In the genomic region with DNA sequence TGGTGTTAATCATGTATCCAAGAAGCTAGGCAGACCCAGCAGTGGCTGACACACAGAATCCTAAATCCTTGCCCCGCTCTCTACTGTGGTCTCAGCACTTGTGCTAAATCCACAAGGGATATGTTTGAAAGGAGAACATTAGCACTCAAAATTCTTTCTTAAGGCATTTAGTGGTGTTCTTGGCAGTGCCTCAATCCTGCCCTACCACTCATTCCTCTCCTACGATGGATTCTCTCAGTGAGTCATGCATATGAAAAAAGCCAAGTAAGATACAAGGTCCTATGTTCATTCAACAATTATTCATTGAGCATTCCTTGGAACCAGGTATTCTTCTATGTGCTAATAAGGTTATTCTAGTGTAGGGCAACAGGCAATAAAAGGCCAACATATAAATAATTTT, we compare ENCODE assay signal across 19 cellular contexts. TPM values are rescaled to one million over a fixed set of nuclear protein-coding genes. Genes with fewer than 3 reads are reported as not detected.
A peak's percentile ranks its signal among the peaks of the same experiment; 100 is the strongest.
DNase-seq lines count a peak whose midpoint lies in the region; ATAC-seq and TF ChIP-seq lines count a peak whose summit lies in the region.
"Had no signal": no experiment of that assay in that cellular context is flagged by ENCODE, and none has a peak within 500 bp of the region (broad histone marks: within the 10 kb centered on the region; RNA-seq: fewer than 3 reads in every experiment).

No MANE protein-coding gene starts in this region.

- H2AFZ ChIP-seq in PC-3 (ENCODE audit: low read length), result no peak overlapping the region
- no peak overlapping the region for H2AFZ ChIP-seq in mesenchymal stem cell (ENCODE audit: low read depth, low read length)

- peaks cover 3% of the 10 kb centered on the region for H3K36me3 Mint-ChIP-seq in effector memory CD8-positive, alpha-beta T cell (ENCODE audit: insufficient read depth)

- no peaks in the 10 kb centered on the region for H3K9me3 Mint-ChIP-seq in effector memory CD8-positive, alpha-beta T cell
- H3K9me3 Mint-ChIP-seq: immature natural killer cell had no signal

- no TSS peak for BruUV-seq in PC-3 (replicated peaks; lab: Mats Ljungman, UMichigan)

- H3K4me1 ChIP-seq in PC-3 (ENCODE audit: insufficient read depth, low read length) (peaks cover 16% of the 10 kb centered on the region), mesenchymal stem cell (ENCODE audit: control insufficient read depth, insufficient read depth, low read depth, low read length) (peaks cover 10% of the 10 kb centered on the region)

- no peak overlapping the region for H3K18ac ChIP-seq in mesenchymal stem cell (ENCODE audit: low read depth in 1 of 2, low read length in 2 of 2)

- POLR2A ChIA-PET in PC-3 (lab: Charles Lee; ENCODE audit: unreplicated experiment), result no interaction called here

- H3K4me3 Mint-ChIP-seq in effector memory CD8-positive, alpha-beta T cell, result no peak overlapping the region
- H3K4me3 Mint-ChIP-seq: immature natural killer cell had no signal

- no peak overlapping the region for H3K4me2 ChIP-seq in PC-3 (ENCODE audit: low read length)
- H3K4me2 ChIP-seq in mesenchymal stem cell (ENCODE audit: low read length, poor library complexity, severe bottlenecking), result no peak overlapping the region

- no peak overlapping the region for H3K4ac ChIP-seq in mesenchymal stem cell (ENCODE audit: low read depth in 1 of 2, low read length in 2 of 2)

- H3K4me3 ChIP-seq in AG10803 (ENCODE audit: low read length), result no peak overlapping the region
- no peak overlapping the region for H3K4me3 ChIP-seq in PC-3 (ENCODE audit: low read length)
- no peak overlapping the region for H3K4me3 ChIP-seq in mesenchymal stem cell (ENCODE audit: insufficient read depth in 1 of 2, low read depth in 1 of 2, low read length in 2 of 2)
- H3K4me3 ChIP-seq: mucosa of descending colon, SK-N-MC had no signal

- no peaks in the 10 kb centered on the region for H3K79me2 ChIP-seq in PC-3 (ENCODE audit: low read length)

- H3F3A ChIP-seq in PC-3 (ENCODE audit: low read length, unreplicated experiment), result no peaks in the 10 kb centered on the region

- H3K27me3 ChIP-seq in PC-3 (ENCODE audit: low read length) (no peaks in the 10 kb centered on the region), mesenchymal stem cell (ENCODE audit: control insufficient read depth in 1 of 2, insufficient read depth in 1 of 2, low read length in 2 of 2) (no peaks in the 10 kb centered on the region)
- H3K27me3 ChIP-seq: BE2C, gastrocnemius medialis had no signal

- DNase-seq in AG10803 (ENCODE audit: low read depth) (peak; percentile 88), PC-3 (peak; percentile 49), epidermal melanocyte (ENCODE audit: insufficient read length, low spot score) (peak; percentile 70), mesenchymal stem cell (peak; percentile 13), NCI-H128 (lab: John Stamatoyannopoulos, UW; ENCODE audit: unreplicated experiment) (no peak), NCI-H1694 (lab: John Stamatoyannopoulos, UW) (no peak), NCI-H1092 (lab: John Stamatoyannopoulos, UW) (no peak)
- DNase-seq in effector memory CD8-positive, alpha-beta T cell, result no peak
- DNase-seq: activated naive CD4-positive, alpha-beta T cell treated with Interleukin-2 at 50 U/mL for 16 hours; BE2C; cerebellar nuclear complex; DMS153; gastrocnemius medialis; immature natural killer cell; mucosa of descending colon; NCI-H2171 treated with DMSO at 0.1 percent for 48 hours; posterior cingulate gyrus; stimulated activated CD4-positive, alpha-beta T cell treated with anti-CD3 and anti-CD28 coated beads, Interleukin-15, amount 100 ng/mL, for 24 hours had no signal

- no peak overlapping the region for H3K14ac ChIP-seq in mesenchymal stem cell (ENCODE audit: low read length in 2 of 2)

- H3K36me3 ChIP-seq in PC-3 (ENCODE audit: low read depth, low read length), result no peaks in the 10 kb centered on the region
- peaks cover 4 to 22% of the 10 kb centered on the region in 2 experiments for H3K36me3 ChIP-seq in mesenchymal stem cell (ENCODE audit: control insufficient read depth in 1 of 2, insufficient read depth in 2 of 2, low read depth in 1 of 2, low read length in 2 of 2)
- H3K36me3 ChIP-seq: BE2C had no signal

- TF ChIP-seq CTCF in AG10803 (conservative IDR thresholded peaks at IDR 0.05; ENCODE audit: low read length) (no peak), PC-3 (conservative IDR thresholded peaks at IDR 0.05; ENCODE audit: low read depth, low read length) (no peak)

- intact Hi-C loops in PC-3 (cut with micrococcal nuclease), result no loop called here

- no peaks in the 10 kb centered on the region for H3K9me2 ChIP-seq in PC-3 (replicated peaks; ENCODE audit: low read length)

- H3K27ac Mint-ChIP-seq in effector memory CD8-positive, alpha-beta T cell, result peak overlapping the region in 1 of 2 donors; percentile 80
- H3K27ac Mint-ChIP-seq: immature natural killer cell had no signal

- H3K23ac ChIP-seq in mesenchymal stem cell (ENCODE audit: low read length in 2 of 2), result no peak overlapping the region

- no peak overlapping the region for H2BK15ac ChIP-seq in mesenchymal stem cell (ENCODE audit: low read depth, poor library complexity, severe bottlenecking)

- H2BK5ac ChIP-seq in mesenchymal stem cell (ENCODE audit: low read depth, low read length, poor library complexity, severe bottlenecking), result no peak overlapping the region

- H2BK12ac ChIP-seq in mesenchymal stem cell (ENCODE audit: low read length in 2 of 2), result no peak overlapping the region

- H2AK5ac ChIP-seq in mesenchymal stem cell (ENCODE audit: low read length, severe bottlenecking), result no peak overlapping the region

- H3K9me3 ChIP-seq in PC-3 (ENCODE audit: low read length), result no peaks in the 10 kb centered on the region
- no peaks in the 10 kb centered on the region for H3K9me3 ChIP-seq in mesenchymal stem cell (ENCODE audit: control insufficient read depth, low read length)
- H3K9me3 ChIP-seq: BE2C, gastrocnemius medialis, mucosa of descending colon had no signal

- no peak overlapping the region for H4K8ac ChIP-seq in mesenchymal stem cell (ENCODE audit: low read length)

- ATAC-seq in PC-3, result peak; percentile 66
- ATAC-seq in effector memory CD8-positive, alpha-beta T cell (replicated peaks), result no peak
- ATAC-seq: gastrocnemius medialis, mucosa of descending colon had no signal

- H3K9ac ChIP-seq in PC-3 (ENCODE audit: low read length) (no peak overlapping the region), mesenchymal stem cell (ENCODE audit: low read length) (no peak overlapping the region)

- peaks cover 0 to 6% of the 10 kb centered on the region in 2 donors for H3K4me1 Mint-ChIP-seq in effector memory CD8-positive, alpha-beta T cell (ENCODE audit: low read depth in 2 of 2)
- H3K4me1 Mint-ChIP-seq: immature natural killer cell had no signal

- no peak overlapping the region for H2BK120ac ChIP-seq in mesenchymal stem cell (ENCODE audit: low read depth, low read length)

- no peaks in the 10 kb centered on the region for H4K20me1 ChIP-seq in PC-3 (ENCODE audit: low read length)

- H3K27ac ChIP-seq in PC-3 (ENCODE audit: low read length) (no peak overlapping the region), mesenchymal stem cell (ENCODE audit: low read length, poor library complexity, severe bottlenecking) (no peak overlapping the region)
- H3K27ac ChIP-seq: SK-N-MC had no signal

- no peaks in the 10 kb centered on the region for H3K27me3 Mint-ChIP-seq in effector memory CD8-positive, alpha-beta T cell

- H3K79me1 ChIP-seq in mesenchymal stem cell (replicated peaks; ENCODE audit: low read length, poor library complexity, severe bottlenecking), result peaks cover 4% of the 10 kb centered on the region

- WGBS in mesenchymal stem cell, result 100% methylated on average over 1 of the region's 2 CpGs

- H4K91ac ChIP-seq in mesenchymal stem cell (ENCODE audit: low read length), result no peak overlapping the region

- CTCF ChIA-PET in PC-3 (lab: Charles Lee), result no interaction called here

RNA-seq across cellular contexts. Expression of a gene that starts 31.2 kb away (rescaled TPM):
- total RNA-seq in PC-3 (2014; rRNA removed), result 15.1 and 16.9 TPM in 2 replicates
- 21.1 TPM for polyA plus RNA-seq in mesenchymal stem cell (2013, experiment 1 of 2)
- polyA plus RNA-seq in mesenchymal stem cell (2013, experiment 2 of 2), result 22.0 TPM

RNA-seq across cellular contexts. Expression of a gene that starts 31.4 kb away (rescaled TPM):
- total RNA-seq in PC-3 (2014; rRNA removed), result 73.0 and 73.9 TPM in 2 replicates
- polyA plus RNA-seq in mesenchymal stem cell (2013, experiment 1 of 2), result 309 TPM
- 311 TPM for polyA plus RNA-seq in mesenchymal stem cell (2013, experiment 2 of 2)

RNA-seq across cellular contexts. Expression of a gene that starts 39.8 kb away (rescaled TPM):
- 102 and 128 TPM in 2 replicates for total RNA-seq in PC-3 (2014; rRNA removed)
- 187 TPM for polyA plus RNA-seq in mesenchymal stem cell (2013, experiment 1 of 2)
- polyA plus RNA-seq in mesenchymal stem cell (2013, experiment 2 of 2), result 195 TPM

RNA-seq across cellular contexts. Expression of a gene that starts 47.0 kb away (rescaled TPM):
- total RNA-seq in PC-3 (2014; rRNA removed), result 21.6 and 48.3 TPM in 2 replicates
- 425 TPM for polyA plus RNA-seq in mesenchymal stem cell (2013, experiment 1 of 2)
- polyA plus RNA-seq in mesenchymal stem cell (2013, experiment 2 of 2), result 399 TPM

Comparison
In these comparisons a context has a peak if more than half of its experiments do, and no peak if none do; other contexts are left out.
1. DNase-seq: peak in AG10803 (single experiment), PC-3 (single experiment), epidermal melanocyte (single experiment) and mesenchymal stem cell (single experiment); none in NCI-H128 (single experiment), NCI-H1694 (single experiment), NCI-H1092 (single experiment) and effector memory CD8-positive, alpha-beta T cell (0 of 3).